ENCODE assay signal across 30 cellular contexts in genomic region chr12:104010121-104010520, GRCh38. TPM values are rescaled to one million over a fixed set of nuclear protein-coding genes. Genes with fewer than 3 reads are reported as not detected.
"Had no signal": no experiment of that assay in that cellular context is flagged by ENCODE, and none has a peak within 500 bp of the region (broad histone marks: within the 10 kb centered on the region; RNA-seq: fewer than 3 reads in every experiment).

No MANE protein-coding gene starts in this region.

- H3K27ac ChIP-seq: adrenal gland, SK-N-MC had no signal

- H3K4me1 ChIP-seq: adrenal gland, breast epithelium had no signal

- ATAC-seq: activated T-cell treated with anti-CD3 and anti-CD28 coated beads, Interleukin-2, amount 50 U/mL, for 4 hours; activated T-helper 17 cell treated with anti-CD3 and anti-CD28 coated beads, Interleukin-2, amount 50 U/mL, for 72 hours; PC-3; T-cell had no signal

- H3K4me1 Mint-ChIP-seq: activated B cell treated with CpG ODN at 0.5 μM for 24 hours; activated CD4-positive, alpha-beta T cell treated with anti-CD3 and anti-CD28 coated beads, Interleukin-2, amount 10 ng/mL, durations not matched to agents 24 days and 14 days; activated naive CD4-positive, alpha-beta T cell treated with anti-CD3 and anti-CD28 coated beads, Interleukin-2, amount 10 ng/mL, durations not matched to agents 7 days and 5 days; activated naive CD8-positive, alpha-beta T cell treated with anti-CD3 and anti-CD28 coated beads for 36 hours; activated T-helper 17 cell treated with anti-CD3 and anti-CD28 coated beads, Interleukin-2, amount 50 U/mL, for 72 hours; T-cell had no signal

- H3K36me3 ChIP-seq: adrenal gland, breast epithelium had no signal

- H3K4me3 ChIP-seq: adrenal gland, breast epithelium, K562, SK-N-MC had no signal

- H3K27ac Mint-ChIP-seq: activated B cell treated with CpG ODN at 0.5 μM for 24 hours; activated CD4-positive, alpha-beta T cell treated with anti-CD3 and anti-CD28 coated beads, Interleukin-2, amount 10 ng/mL, durations not matched to agents 24 days and 14 days; activated naive CD4-positive, alpha-beta T cell treated with anti-CD3 and anti-CD28 coated beads, Interleukin-2, amount 10 ng/mL, durations not matched to agents 7 days and 5 days; activated naive CD8-positive, alpha-beta T cell treated with anti-CD3 and anti-CD28 coated beads for 36 hours; activated T-helper 17 cell treated with anti-CD3 and anti-CD28 coated beads, Interleukin-2, amount 50 U/mL, for 72 hours; T-cell had no signal

- H3K36me3 Mint-ChIP-seq: activated naive CD4-positive, alpha-beta T cell treated with anti-CD3 and anti-CD28 coated beads, Interleukin-2, amount 10 ng/mL, durations not matched to agents 7 days and 5 days; activated naive CD8-positive, alpha-beta T cell treated with anti-CD3 and anti-CD28 coated beads for 36 hours; T-cell had no signal

- FAIRE-seq: K562, RCC 7860, TTC549 had no signal

- H3K9me3 Mint-ChIP-seq: activated naive CD4-positive, alpha-beta T cell treated with anti-CD3 and anti-CD28 coated beads, Interleukin-2, amount 10 ng/mL, durations not matched to agents 7 days and 5 days; activated naive CD8-positive, alpha-beta T cell treated with anti-CD3 and anti-CD28 coated beads for 36 hours; activated T-cell treated with anti-CD3 and anti-CD28 coated beads, Interleukin-2, amount 50 U/mL, for 4 hours; activated T-helper 17 cell treated with anti-CD3 and anti-CD28 coated beads, Interleukin-2, amount 50 U/mL, for 72 hours; T-cell had no signal

- DNase-seq: activated B cell treated with CpG ODN at 0.5 μM for 24 hours; activated CD4-positive, alpha-beta T cell treated with anti-CD3 and anti-CD28 coated beads for 1 hour; activated CD4-positive, alpha-beta T cell treated with anti-CD3 and anti-CD28 coated beads, Interleukin-2, amount 10 ng/mL, durations not matched to agents 24 days and 14 days; activated CD4-positive, alpha-beta T cell treated with anti-CD3 and anti-CD28 coated beads, Interleukin-2, amount 50 U/mL, for 48 hours; activated CD8-positive, alpha-beta memory T cell treated with anti-CD3 and anti-CD28 coated beads for 24 hours; activated gamma-delta T cell; activated naive CD4-positive, alpha-beta T cell treated with anti-CD3 and anti-CD28 coated beads, Interleukin-2, amount 10 ng/mL, durations not matched to agents 7 days and 5 days; activated naive CD8-positive, alpha-beta T cell treated with anti-CD3 and anti-CD28 coated beads for 36 hours; activated T-cell treated with anti-CD3 and anti-CD28 coated beads, Interleukin-2, amount 50 U/mL, for 4 hours; adrenal gland; central memory CD4-positive, alpha-beta T cell; Karpas-422; MM.1S; NCI-H1105; NCI-H1436; NCI-H1694 treated with DMSO at 0.1 percent for 48 hours; NCI-H2029 treated with DMSO at 0.1 percent for 48 hours; NCI-H345; NCI-H510A; NCI-H69; PC-3; T-cell; T-helper 2 cell; T1000 had no signal

- H3K4me3 Mint-ChIP-seq: activated B cell treated with CpG ODN at 0.5 μM for 24 hours; activated CD4-positive, alpha-beta T cell treated with anti-CD3 and anti-CD28 coated beads, Interleukin-2, amount 10 ng/mL, durations not matched to agents 24 days and 14 days; activated naive CD4-positive, alpha-beta T cell treated with anti-CD3 and anti-CD28 coated beads, Interleukin-2, amount 10 ng/mL, durations not matched to agents 7 days and 5 days; activated naive CD8-positive, alpha-beta T cell treated with anti-CD3 and anti-CD28 coated beads for 36 hours; activated T-cell treated with anti-CD3 and anti-CD28 coated beads, Interleukin-2, amount 50 U/mL, for 4 hours; activated T-helper 17 cell treated with anti-CD3 and anti-CD28 coated beads, Interleukin-2, amount 50 U/mL, for 72 hours; T-cell had no signal

- H3K9me3 ChIP-seq: adrenal gland, breast epithelium had no signal

- H3K27me3 ChIP-seq: adrenal gland, breast epithelium had no signal

RNA-seq across cellular contexts. Expression of gene GLT8D2, which starts 39.9 kb away (rescaled TPM):
- total RNA-seq: activated B cell treated with CpG ODN at 0.5 μM for 24 hours; activated CD4-positive, alpha-beta T cell treated with anti-CD3 and anti-CD28 coated beads, Interleukin-2, amount 10 ng/mL, durations not matched to agents 24 days and 14 days had no signal
